1 cellular context compared by ENCODE assay signal in genomic region chr19:4414800-4415251, GRCh38.
TF ChIP-seq lines count a peak whose summit lies in the region.

No MANE protein-coding gene starts in this region.

TF ChIP-seq in WTC11, 78 proteins besides CTCF, POLR2A, EP300 and RAD21 (continued from another document):
- TF ChIP-seq ZNF532 (CRISPR knock-in tag; IDR thresholded peaks at IDR 0.05; ENCODE audit: borderline replicate concordance) (no peak), E2F1 (CRISPR knock-in tag; IDR thresholded peaks at IDR 0.05) (no peak), FOXP1 (CRISPR knock-in tag; IDR thresholded peaks at IDR 0.05; ENCODE audit: borderline replicate concordance) (no peak), EMX1 (CRISPR knock-in tag; IDR thresholded peaks at IDR 0.05) (no peak), GTF2I (CRISPR knock-in tag; conservative IDR thresholded peaks at IDR 0.05) (no peak), AFF4 (CRISPR knock-in tag; IDR thresholded peaks at IDR 0.05; ENCODE audit: borderline replicate concordance) (no peak), OVOL2 (CRISPR knock-in tag; IDR thresholded peaks at IDR 0.05; ENCODE audit: borderline replicate concordance) (no peak), AR (CRISPR knock-in tag; IDR thresholded peaks at IDR 0.05) (no peak), NFATC4 (CRISPR knock-in tag; IDR thresholded peaks at IDR 0.05) (no peak), JAZF1 (CRISPR knock-in tag; IDR thresholded peaks at IDR 0.05) (no peak), ELF4 (CRISPR knock-in tag; IDR thresholded peaks at IDR 0.05; ENCODE audit: low read depth) (no peak), RELA (CRISPR knock-in tag; IDR thresholded peaks at IDR 0.05; ENCODE audit: borderline replicate concordance) (no peak)
